ENCODE assay signal across 11 cellular contexts in the genomic region with DNA sequence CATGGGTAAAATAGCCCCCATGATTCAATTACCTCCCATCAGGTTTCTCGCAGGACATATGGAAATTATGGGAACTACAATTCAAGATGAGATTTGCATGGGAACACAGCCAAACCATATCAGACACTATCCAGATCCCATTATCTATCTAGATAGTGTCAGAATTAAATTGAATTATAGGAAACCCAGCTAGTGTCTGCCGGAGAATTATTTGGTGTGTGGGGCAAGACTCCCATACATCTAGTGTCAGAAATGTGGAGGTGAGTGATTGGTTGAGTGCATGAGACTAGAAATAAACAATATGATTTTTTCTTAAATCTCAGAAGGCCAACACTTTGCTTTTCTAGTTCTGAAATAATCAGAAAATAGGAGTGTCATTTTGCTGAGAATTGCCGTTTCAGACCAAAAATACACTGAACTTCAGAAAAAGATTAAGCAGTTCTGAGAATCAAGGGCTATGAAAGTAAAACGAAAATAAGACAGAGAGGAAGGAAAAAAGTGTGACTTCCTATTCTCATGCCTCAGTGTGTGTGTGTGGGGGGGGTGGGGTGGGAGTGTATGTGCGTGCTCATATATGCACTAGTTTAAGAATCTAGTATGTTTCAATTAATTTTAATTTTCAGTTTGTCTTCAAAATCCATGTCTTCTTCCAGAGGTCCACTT. TPM values are rescaled to one million over a fixed set of nuclear protein-coding genes. Genes with fewer than 3 reads are reported as not detected.
A peak's percentile ranks its signal among the peaks of the same experiment; 100 is the strongest.
DNase-seq lines count a peak whose midpoint lies in the region; ATAC-seq and TF ChIP-seq lines count a peak whose summit lies in the region.
"Had no signal": no experiment of that assay in that cellular context is flagged by ENCODE, and none has a peak within 500 bp of the region (broad histone marks: within the 10 kb centered on the region; RNA-seq: fewer than 3 reads in every experiment).

No MANE protein-coding gene starts in this region.

- H3K27me3 Mint-ChIP-seq in activated naive CD8-positive, alpha-beta T cell treated with anti-CD3 and anti-CD28 coated beads, Interleukin-2, amount 10 ng/mL, durations not matched to agents 7 days and 5 days, result no peaks in the 10 kb centered on the region

- peaks cover 9% of the 10 kb centered on the region for H3K9me3 Mint-ChIP-seq in activated naive CD8-positive, alpha-beta T cell treated with anti-CD3 and anti-CD28 coated beads, Interleukin-2, amount 10 ng/mL, durations not matched to agents 7 days and 5 days

- peak; percentile 23 for DNase-seq in GM06990 (ENCODE audit: extremely low read depth, insufficient read length)
- no peak for DNase-seq in activated naive CD8-positive, alpha-beta T cell treated with anti-CD3 and anti-CD28 coated beads, Interleukin-2, amount 10 ng/mL, durations not matched to agents 7 days and 5 days
- DNase-seq in stimulated activated CD4-positive, alpha-beta T cell treated with anti-CD3 and anti-CD28 coated beads, Interleukin-15, amount 100 ng/mL, for 24 hours, result no peak
- DNase-seq in breast epithelium (ENCODE audit: low spot score in 2 of 2), result no peak
- no peak for DNase-seq in NCI-H1105 treated with DMSO at 0.1 percent for 48 hours (lab: John Stamatoyannopoulos, UW)
- DNase-seq: activated CD8-positive, alpha-beta memory T cell treated with anti-CD3 and anti-CD28 coated beads, Interleukin-2, amount 50 U/mL, for 48 hours; HCEC 1CT had no signal

- H3K4me3 ChIP-seq in GM06990 (replicated peaks; ENCODE audit: low read depth, low read length), result no peak overlapping the region
- no peak overlapping the region for H3K4me3 ChIP-seq in breast epithelium

- H3K4me3 Mint-ChIP-seq in activated naive CD8-positive, alpha-beta T cell treated with anti-CD3 and anti-CD28 coated beads, Interleukin-2, amount 10 ng/mL, durations not matched to agents 7 days and 5 days, result peak overlapping the region; percentile 75

- H3K36me3 ChIP-seq in GM06990 (ENCODE audit: control insufficient read depth, insufficient read depth, low read length) (no peaks in the 10 kb centered on the region), breast epithelium (no peaks in the 10 kb centered on the region)

- no peaks in the 10 kb centered on the region for H3K4me1 ChIP-seq in breast epithelium

- no peak for TF ChIP-seq POLR2A in breast epithelium (IDR thresholded peaks at IDR 0.05)

- peak; percentile 54 for ATAC-seq in GM19351 (IDR thresholded peaks at IDR 0.05; ENCODE audit: unreplicated experiment)
- ATAC-seq in HG03159 (IDR thresholded peaks at IDR 0.05; ENCODE audit: unreplicated experiment), result peak; percentile 49
- ATAC-seq in activated naive CD8-positive, alpha-beta T cell treated with anti-CD3 and anti-CD28 coated beads, Interleukin-2, amount 10 ng/mL, durations not matched to agents 7 days and 5 days (ENCODE audit: low read depth), result peak; percentile 88
- no peak for ATAC-seq in HG03571 (IDR thresholded peaks at IDR 0.05; ENCODE audit: unreplicated experiment)

- no peaks in the 10 kb centered on the region for H3K27me3 ChIP-seq in GM06990 (replicated peaks; ENCODE audit: control insufficient read depth, insufficient read depth, low read length)
- H3K27me3 ChIP-seq in breast epithelium, result no peaks in the 10 kb centered on the region

- H3K4me1 Mint-ChIP-seq in activated naive CD8-positive, alpha-beta T cell treated with anti-CD3 and anti-CD28 coated beads, Interleukin-2, amount 10 ng/mL, durations not matched to agents 7 days and 5 days, result peaks cover 31% of the 10 kb centered on the region

- intact Hi-C loops in breast epithelium (cut with DNase I; ENCODE audit: low total_unique reads), result no loop called here

- no peak overlapping the region for H3K27ac ChIP-seq in breast epithelium

- peaks cover 42% of the 10 kb centered on the region for H3K36me3 Mint-ChIP-seq in activated naive CD8-positive, alpha-beta T cell treated with anti-CD3 and anti-CD28 coated beads, Interleukin-2, amount 10 ng/mL, durations not matched to agents 7 days and 5 days

- peak overlapping the region; percentile 94 for H3K27ac Mint-ChIP-seq in activated naive CD8-positive, alpha-beta T cell treated with anti-CD3 and anti-CD28 coated beads, Interleukin-2, amount 10 ng/mL, durations not matched to agents 7 days and 5 days

- POLR2A ChIA-PET in activated naive CD8-positive, alpha-beta T cell treated with anti-CD3 and anti-CD28 coated beads, Interleukin-2, amount 10 ng/mL, durations not matched to agents 7 days and 5 days (lab: Charles Lee), result no interaction called here

- no peaks in the 10 kb centered on the region for H3K9me3 ChIP-seq in breast epithelium

- TF ChIP-seq CTCF in GM06990 (IDR thresholded peaks at IDR 0.05; ENCODE audit: insufficient read depth, low read length, poor library complexity, severe bottlenecking) (no peak), breast epithelium (IDR thresholded peaks at IDR 0.05) (no peak)

RNA-seq across cellular contexts. Expression of gene CASP12, which starts 21.3 kb away (rescaled TPM):
- total RNA-seq in activated naive CD8-positive, alpha-beta T cell treated with anti-CD3 and anti-CD28 coated beads, Interleukin-2, amount 10 ng/mL, durations not matched to agents 7 days and 5 days, result not detected
- total RNA-seq in breast epithelium, result 1 to 10 TPM; 1.1 to 7.9 (median 1.6) TPM
- total RNA-seq: RPMI7951 had no signal
